21 cellular contexts compared by ENCODE assay signal in the genomic region with DNA sequence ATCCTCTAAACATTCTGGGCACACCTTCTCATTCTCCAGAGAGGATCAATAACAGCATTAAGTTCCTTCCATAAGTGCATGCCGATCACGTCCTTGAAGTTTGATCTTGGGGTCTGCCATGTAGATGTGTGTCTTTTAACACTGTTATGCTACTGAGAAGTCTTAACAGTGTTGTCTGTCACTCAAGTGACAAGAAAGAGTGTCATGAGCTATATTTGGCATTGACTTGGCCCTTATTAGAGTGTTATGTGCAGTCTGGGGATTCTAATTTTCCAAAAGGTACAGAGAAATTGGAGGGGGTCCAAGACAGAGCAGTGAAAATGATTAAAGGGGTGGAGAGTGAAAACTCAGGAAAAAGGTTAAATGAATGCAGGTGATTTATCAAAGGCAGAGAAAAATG.
"Had no signal": no experiment of that assay in that cellular context is flagged by ENCODE, and none has a peak within 500 bp of the region (broad histone marks: within the 10 kb centered on the region; RNA-seq: fewer than 3 reads in every experiment).

No MANE protein-coding gene starts in this region.

- DNase-seq: IMR-90; Karpas-422; KG1; MG63; NCI-H1092; NCI-H1417; NCI-H1436 treated with DMSO at 0.1 percent for 48 hours; NCI-H1694; NCI-H187 treated with DMSO at 0.1 percent for 48 hours; NCI-H2029 treated with DMSO at 0.1 percent for 48 hours; NCI-H2171 treated with DMSO at 0.1 percent for 48 hours; NCI-H345; NCI-H446 treated with DMSO at 0.1 percent for 48 hours; NCI-H510A treated with DMSO at 0.1 percent for 48 hours; NCI-H526; NCI-H748 treated with DMSO at 0.1 percent for 48 hours; NK-92 treated with Interleukin-12 subunit alpha and Interleukin-12 subunit beta, amount 100 ng/mL, for 24 hours; PC-3; SIG-M5 had no signal

- ATAC-seq: HepG2, Panc1, PC-3 had no signal
